ENCODE assay signal across 1 cellular context in the genomic region with DNA sequence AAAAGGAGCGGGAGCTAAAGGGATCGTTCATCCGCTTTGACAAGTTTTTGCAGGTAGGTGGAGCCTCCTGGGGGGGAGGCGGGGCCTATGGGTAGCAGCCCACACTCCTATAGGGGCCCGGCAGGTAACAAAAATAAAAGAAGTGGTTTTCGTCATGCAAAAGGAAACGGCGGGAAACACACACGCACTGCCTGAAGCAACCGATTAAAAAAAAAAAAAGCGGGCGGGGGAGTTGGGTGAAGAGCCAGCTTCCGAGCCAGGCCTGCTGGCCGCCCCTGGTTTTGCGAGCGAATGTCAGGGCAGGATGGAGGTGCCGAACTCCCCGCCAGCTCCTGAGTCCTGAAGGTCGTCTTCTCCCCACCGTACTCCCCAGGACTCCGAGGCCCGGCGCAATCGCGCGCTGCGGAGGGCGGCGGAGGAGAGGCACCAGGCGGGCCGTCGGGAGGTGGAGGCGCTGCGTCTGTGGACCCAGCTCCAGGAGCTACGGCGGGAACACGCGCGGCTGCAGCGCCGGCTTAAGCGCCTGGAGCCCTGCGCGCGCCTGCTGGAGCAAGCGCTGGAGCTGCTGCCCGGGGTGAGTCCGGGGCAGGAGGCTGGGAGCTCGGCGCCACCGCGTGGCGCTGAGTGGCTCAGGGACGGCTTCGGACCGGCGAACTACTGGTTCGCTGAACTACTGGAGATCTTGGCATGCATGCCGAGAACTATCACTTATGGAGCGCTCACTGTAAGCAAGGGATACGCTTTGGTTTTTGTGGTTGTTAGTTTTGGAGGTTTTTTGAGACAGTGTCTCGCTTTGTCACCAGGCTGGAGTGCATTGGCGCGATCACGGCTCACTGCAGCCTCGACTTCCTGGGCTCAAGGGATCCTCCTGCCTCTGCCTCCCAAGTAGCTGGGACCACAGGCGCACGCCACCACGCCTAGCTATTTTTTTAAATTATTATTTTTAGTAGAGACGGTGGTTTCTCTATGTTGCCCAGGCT.
TF ChIP-seq lines count a peak whose summit lies in the region.

No MANE protein-coding gene starts in this region.

TF ChIP-seq in HepG2, 621 proteins besides CTCF, POLR2A, EP300 and RAD21 (continued from another document and continues in another):
- TF ChIP-seq, protein P1, sequence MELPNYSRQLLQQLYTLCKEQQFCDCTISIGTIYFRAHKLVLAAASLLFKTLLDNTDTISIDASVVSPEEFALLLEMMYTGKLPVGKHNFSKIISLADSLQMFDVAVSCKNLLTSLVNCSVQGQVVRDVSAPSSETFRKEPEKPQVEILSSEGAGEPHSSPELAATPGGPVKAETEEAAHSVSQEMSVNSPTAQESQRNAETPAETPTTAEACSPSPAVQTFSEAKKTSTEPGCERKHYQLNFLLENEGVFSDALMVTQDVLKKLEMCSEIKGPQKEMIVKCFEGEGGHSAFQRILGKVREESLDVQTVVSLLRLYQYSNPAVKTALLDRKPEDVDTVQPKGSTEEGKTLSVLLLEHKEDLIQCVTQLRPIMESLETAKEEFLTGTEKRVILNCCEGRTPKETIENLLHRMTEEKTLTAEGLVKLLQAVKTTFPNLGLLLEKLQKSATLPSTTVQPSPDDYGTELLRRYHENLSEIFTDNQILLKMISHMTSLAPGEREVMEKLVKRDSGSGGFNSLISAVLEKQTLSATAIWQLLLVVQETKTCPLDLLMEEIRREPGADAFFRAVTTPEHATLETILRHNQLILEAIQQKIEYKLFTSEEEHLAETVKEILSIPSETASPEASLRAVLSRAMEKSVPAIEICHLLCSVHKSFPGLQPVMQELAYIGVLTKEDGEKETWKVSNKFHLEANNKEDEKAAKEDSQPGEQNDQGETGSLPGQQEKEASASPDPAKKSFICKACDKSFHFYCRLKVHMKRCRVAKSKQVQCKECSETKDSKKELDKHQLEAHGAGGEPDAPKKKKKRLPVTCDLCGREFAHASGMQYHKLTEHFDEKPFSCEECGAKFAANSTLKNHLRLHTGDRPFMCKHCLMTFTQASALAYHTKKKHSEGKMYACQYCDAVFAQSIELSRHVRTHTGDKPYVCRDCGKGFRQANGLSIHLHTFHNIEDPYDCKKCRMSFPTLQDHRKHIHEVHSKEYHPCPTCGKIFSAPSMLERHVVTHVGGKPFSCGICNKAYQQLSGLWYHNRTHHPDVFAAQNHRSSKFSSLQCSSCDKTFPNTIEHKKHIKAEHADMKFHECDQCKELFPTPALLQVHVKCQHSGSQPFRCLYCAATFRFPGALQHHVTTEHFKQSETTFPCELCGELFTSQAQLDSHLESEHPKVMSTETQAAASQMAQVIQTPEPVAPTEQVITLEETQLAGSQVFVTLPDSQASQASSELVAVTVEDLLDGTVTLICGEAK (IDR thresholded peaks at IDR 0.05), result no peak
- TF ChIP-seq, protein P1 (CRISPR knock-in tag; IDR thresholded peaks at IDR 0.05), result 0 out of 2 replicates have a peak, but pooled peaks have one; percentile 43
- TF ChIP-seq NKX3-1 (CRISPR knock-in tag; IDR thresholded peaks at IDR 0.05) (no peak), ZNF530 (CRISPR knock-in tag; IDR thresholded peaks at IDR 0.05; ENCODE audit: low read depth) (no peak), ZSCAN21 (CRISPR knock-in tag; IDR thresholded peaks at IDR 0.05; ENCODE audit: borderline replicate concordance) (0 out of 2 replicates have a peak, but pooled peaks have one; percentile 49), MTA1 (CRISPR knock-in tag; IDR thresholded peaks at IDR 0.05; ENCODE audit: borderline replicate concordance) (peak; percentile 55; the same call in 1 of the 2 replicates), MEIS2 (CRISPR knock-in tag; IDR thresholded peaks at IDR 0.05) (0 out of 2 replicates have a peak, but pooled peaks have one; percentile 16), ZNF383 (CRISPR knock-in tag; IDR thresholded peaks at IDR 0.05; ENCODE audit: borderline replicate concordance) (no peak), REPIN1 (CRISPR knock-in tag; IDR thresholded peaks at IDR 0.05; ENCODE audit: borderline replicate concordance, low read depth) (no peak), ATF7-NPFF (CRISPR knock-in tag; IDR thresholded peaks at IDR 0.05; ENCODE audit: low read depth) (peak; percentile 51; the same call in 1 of the 2 replicates), HINFP (CRISPR knock-in tag; IDR thresholded peaks at IDR 0.05; ENCODE audit: low read depth) (peak; percentile 52; the same call in 1 of the 2 replicates), ZFP37 (CRISPR knock-in tag; IDR thresholded peaks at IDR 0.05; ENCODE audit: borderline replicate concordance) (no peak), ZNF782 (CRISPR knock-in tag; IDR thresholded peaks at IDR 0.05; ENCODE audit: borderline replicate concordance) (peak; percentile 49; the same call in 1 of the 2 replicates), ZNF564 (CRISPR knock-in tag; IDR thresholded peaks at IDR 0.05) (no peak), ZNF17 (CRISPR knock-in tag; IDR thresholded peaks at IDR 0.05) (no peak), ZNF484 (CRISPR knock-in tag; IDR thresholded peaks at IDR 0.05; ENCODE audit: borderline replicate concordance, low read depth) (no peak), NFKB2 (CRISPR knock-in tag; IDR thresholded peaks at IDR 0.05; ENCODE audit: borderline replicate concordance) (peak; percentile 62; the same call in 1 of the 2 replicates), EEA1 (CRISPR knock-in tag; IDR thresholded peaks at IDR 0.05; ENCODE audit: borderline replicate concordance) (no peak), ARNT2 (CRISPR knock-in tag; IDR thresholded peaks at IDR 0.05; ENCODE audit: low read depth) (peak; percentile 53; the same call in 1 of the 2 replicates), ZNF275 (CRISPR knock-in tag; IDR thresholded peaks at IDR 0.05; ENCODE audit: borderline replicate concordance) (no peak), HOXA3 (CRISPR knock-in tag; IDR thresholded peaks at IDR 0.05) (no peak; the same call in 1 of the 2 replicates), GLI4 (CRISPR knock-in tag; IDR thresholded peaks at IDR 0.05; ENCODE audit: borderline replicate concordance) (no peak), XRCC5 (optimal IDR thresholded peaks at IDR 0.05; ENCODE audit: low read length) (peak; percentile 62), KDM2A (CRISPR knock-in tag; IDR thresholded peaks at IDR 0.05; ENCODE audit: borderline replicate concordance, low read depth) (peak; percentile 62; the same call in 1 of the 2 replicates), MAZ (IDR thresholded peaks at IDR 0.05; ENCODE audit: borderline replicate concordance, low read depth, low read length) (no peak), MAZ (CRISPR knock-in tag; IDR thresholded peaks at IDR 0.05; ENCODE audit: low read depth) (0 out of 2 replicates have a peak, but pooled peaks have one; percentile 26), ZNF800 (CRISPR knock-in tag; IDR thresholded peaks at IDR 0.05) (peak; percentile 100), STAG1 (CRISPR knock-in tag; IDR thresholded peaks at IDR 0.05) (peak; percentile 76), HNRNPLL (IDR thresholded peaks at IDR 0.05; ENCODE audit: low read depth, low read length, poor library complexity, severe bottlenecking) (peak; percentile 55), JUN (CRISPR knock-in tag; IDR thresholded peaks at IDR 0.05) (no peak), TFDP1 (CRISPR knock-in tag; IDR thresholded peaks at IDR 0.05; ENCODE audit: borderline replicate concordance) (peak; percentile 30; the same call in 1 of the 2 replicates)
- TF ChIP-seq, protein P2, sequence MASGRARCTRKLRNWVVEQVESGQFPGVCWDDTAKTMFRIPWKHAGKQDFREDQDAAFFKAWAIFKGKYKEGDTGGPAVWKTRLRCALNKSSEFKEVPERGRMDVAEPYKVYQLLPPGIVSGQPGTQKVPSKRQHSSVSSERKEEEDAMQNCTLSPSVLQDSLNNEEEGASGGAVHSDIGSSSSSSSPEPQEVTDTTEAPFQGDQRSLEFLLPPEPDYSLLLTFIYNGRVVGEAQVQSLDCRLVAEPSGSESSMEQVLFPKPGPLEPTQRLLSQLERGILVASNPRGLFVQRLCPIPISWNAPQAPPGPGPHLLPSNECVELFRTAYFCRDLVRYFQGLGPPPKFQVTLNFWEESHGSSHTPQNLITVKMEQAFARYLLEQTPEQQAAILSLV (CRISPR knock-in tag; IDR thresholded peaks at IDR 0.05; ENCODE audit: borderline replicate concordance), result no peak
- TF ChIP-seq, protein P3, sequence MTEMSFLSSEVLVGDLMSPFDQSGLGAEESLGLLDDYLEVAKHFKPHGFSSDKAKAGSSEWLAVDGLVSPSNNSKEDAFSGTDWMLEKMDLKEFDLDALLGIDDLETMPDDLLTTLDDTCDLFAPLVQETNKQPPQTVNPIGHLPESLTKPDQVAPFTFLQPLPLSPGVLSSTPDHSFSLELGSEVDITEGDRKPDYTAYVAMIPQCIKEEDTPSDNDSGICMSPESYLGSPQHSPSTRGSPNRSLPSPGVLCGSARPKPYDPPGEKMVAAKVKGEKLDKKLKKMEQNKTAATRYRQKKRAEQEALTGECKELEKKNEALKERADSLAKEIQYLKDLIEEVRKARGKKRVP (CRISPR knock-in tag; IDR thresholded peaks at IDR 0.05), result no peak
- TF ChIP-seq, protein P4, sequence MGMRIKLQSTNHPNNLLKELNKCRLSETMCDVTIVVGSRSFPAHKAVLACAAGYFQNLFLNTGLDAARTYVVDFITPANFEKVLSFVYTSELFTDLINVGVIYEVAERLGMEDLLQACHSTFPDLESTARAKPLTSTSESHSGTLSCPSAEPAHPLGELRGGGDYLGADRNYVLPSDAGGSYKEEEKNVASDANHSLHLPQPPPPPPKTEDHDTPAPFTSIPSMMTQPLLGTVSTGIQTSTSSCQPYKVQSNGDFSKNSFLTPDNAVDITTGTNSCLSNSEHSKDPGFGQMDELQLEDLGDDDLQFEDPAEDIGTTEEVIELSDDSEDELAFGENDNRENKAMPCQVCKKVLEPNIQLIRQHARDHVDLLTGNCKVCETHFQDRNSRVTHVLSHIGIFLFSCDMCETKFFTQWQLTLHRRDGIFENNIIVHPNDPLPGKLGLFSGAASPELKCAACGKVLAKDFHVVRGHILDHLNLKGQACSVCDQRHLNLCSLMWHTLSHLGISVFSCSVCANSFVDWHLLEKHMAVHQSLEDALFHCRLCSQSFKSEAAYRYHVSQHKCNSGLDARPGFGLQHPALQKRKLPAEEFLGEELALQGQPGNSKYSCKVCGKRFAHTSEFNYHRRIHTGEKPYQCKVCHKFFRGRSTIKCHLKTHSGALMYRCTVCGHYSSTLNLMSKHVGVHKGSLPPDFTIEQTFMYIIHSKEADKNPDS (CRISPR knock-in tag; IDR thresholded peaks at IDR 0.05), result 0 out of 2 replicates have a peak, but pooled peaks have one; percentile 24
